ENCODE assay signal across 1 cellular context in the genomic region with DNA sequence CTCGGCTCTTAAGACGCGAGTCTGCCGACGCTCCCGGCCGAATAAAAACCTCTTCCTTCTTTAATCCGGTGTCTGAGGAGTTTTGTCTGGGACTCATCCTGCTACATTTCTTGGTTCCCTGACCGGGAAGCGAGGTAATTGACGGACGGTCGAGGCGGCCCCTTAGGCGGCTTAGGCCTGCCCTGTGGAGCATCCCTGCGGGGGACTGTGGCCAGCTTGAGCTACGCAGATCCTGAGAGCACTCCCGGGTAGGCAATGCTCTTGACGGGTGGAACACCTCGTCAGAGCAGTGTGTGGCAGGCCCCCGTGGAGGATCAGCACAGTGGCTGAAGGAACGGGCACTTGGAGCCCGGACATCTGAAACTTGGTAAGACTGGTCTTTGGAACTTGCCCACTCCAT.
A peak's percentile ranks its signal among the peaks of the same experiment; 100 is the strongest.
TF ChIP-seq lines count a peak whose summit lies in the region.

No MANE protein-coding gene starts in this region.

TF ChIP-seq in HepG2, 621 proteins besides CTCF, POLR2A, EP300 and RAD21:
- TF ChIP-seq, protein P1, sequence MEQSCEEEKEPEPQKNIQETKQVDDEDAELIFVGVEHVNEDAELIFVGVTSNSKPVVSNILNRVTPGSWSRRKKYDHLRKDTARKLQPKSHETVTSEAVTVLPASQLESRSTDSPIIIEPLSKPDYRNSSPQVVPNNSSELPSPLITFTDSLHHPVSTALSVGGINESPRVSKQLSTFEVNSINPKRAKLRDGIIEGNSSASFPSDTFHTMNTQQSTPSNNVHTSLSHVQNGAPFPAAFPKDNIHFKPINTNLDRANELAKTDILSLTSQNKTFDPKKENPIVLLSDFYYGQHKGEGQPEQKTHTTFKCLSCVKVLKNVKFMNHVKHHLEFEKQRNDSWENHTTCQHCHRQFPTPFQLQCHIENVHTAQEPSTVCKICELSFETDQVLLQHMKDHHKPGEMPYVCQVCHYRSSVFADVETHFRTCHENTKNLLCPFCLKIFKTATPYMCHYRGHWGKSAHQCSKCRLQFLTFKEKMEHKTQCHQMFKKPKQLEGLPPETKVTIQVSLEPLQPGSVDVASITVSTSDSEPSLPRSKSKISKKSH (CRISPR knock-in tag; IDR thresholded peaks at IDR 0.05; ENCODE audit: borderline replicate concordance) = 0 out of 2 replicates have a peak, but pooled peaks have one; percentile 37
TF ChIP-seq in HepG2: peak in this region for 1; not testable (repeated sequence) for 620.
